9 cellular contexts compared by ENCODE assay signal in genomic region chr1:227192163-227192562, GRCh38.
A peak's percentile ranks its signal among the peaks of the same experiment; 100 is the strongest.
DNase-seq lines count a peak whose midpoint lies in the region; ATAC-seq and TF ChIP-seq lines count a peak whose summit lies in the region.
"Had no signal": no experiment of that assay in that cellular context is flagged by ENCODE, and none has a peak within 500 bp of the region (broad histone marks: within the 10 kb centered on the region; RNA-seq: fewer than 3 reads in every experiment).

No MANE protein-coding gene starts in this region.

- H3K36me3 ChIP-seq in lung (ENCODE audit: control insufficient read depth in 2 of 2, insufficient read depth in 2 of 2, low read length in 2 of 2) (peaks cover 0 to 1% of the 10 kb centered on the region in 2 donors), PC-9 (ENCODE audit: low read depth) (no peaks in the 10 kb centered on the region)

- ATAC-seq in GM19351 (IDR thresholded peaks at IDR 0.05; ENCODE audit: unreplicated experiment) (peak; percentile 77), HG03457 (IDR thresholded peaks at IDR 0.05; ENCODE audit: unreplicated experiment) (peak; percentile 63), lung (ENCODE audit: insufficient read depth, low FRiP score) (peak; percentile 34)

- DNase-seq in AG08395 (ENCODE audit: low spot score) (peak; percentile 92), amniotic epithelial cell (ENCODE audit: low read depth) (peak; percentile 82), lung (ENCODE audit: low spot score) (peak; percentile 29), DMS153 treated with DMSO at 0.1 percent for 48 hours (lab: John Stamatoyannopoulos, UW; ENCODE audit: unreplicated experiment) (no peak), PC-9 (no peak), putamen (ENCODE audit: low spot score) (no peak)

- H3F3A ChIP-seq in PC-9 (ENCODE audit: insufficient read depth, low read depth) = no peaks in the 10 kb centered on the region; the same call in 1 of the 2 replicates

- no TSS peak for BruUV-seq in PC-9 (replicated peaks; lab: Mats Ljungman, UMichigan)

- no peak overlapping the region for H3K4me2 ChIP-seq in PC-9

- no peaks in the 10 kb centered on the region for H3K9me3 ChIP-seq in lung (ENCODE audit: control insufficient read depth in 2 of 2, insufficient read depth in 1 of 2, low read length in 1 of 2)
- H3K9me3 ChIP-seq in PC-9 (ENCODE audit: insufficient read depth, low read depth) = no peaks in the 10 kb centered on the region
- H3K9me3 ChIP-seq: ascending aorta had no signal

- H3K27ac ChIP-seq in lung (ENCODE audit: low read depth in 1 of 2, low read length in 1 of 2) (no peak overlapping the region), PC-9 (no peak overlapping the region)
- H3K27ac ChIP-seq: ascending aorta had no signal

- no peaks in the 10 kb centered on the region for H3K79me2 ChIP-seq in PC-9 (ENCODE audit: low read depth)

- H3K27me3 ChIP-seq in lung (ENCODE audit: control insufficient read depth, insufficient read depth) (no peaks in the 10 kb centered on the region), PC-9 (ENCODE audit: insufficient read depth, low read depth) (no peaks in the 10 kb centered on the region)
- H3K27me3 ChIP-seq: ascending aorta had no signal

- H3K4me3 ChIP-seq in lung (no peak overlapping the region), PC-9 (no peak overlapping the region)
- H3K4me3 ChIP-seq: ascending aorta had no signal

- peaks cover 0 to 3% of the 10 kb centered on the region in 2 donors for H3K4me1 ChIP-seq in lung (ENCODE audit: control insufficient read depth in 2 of 2, insufficient read depth in 2 of 2, low read length in 2 of 2)
- H3K4me1 ChIP-seq in PC-9 (replicated peaks; ENCODE audit: insufficient read depth) = no peaks in the 10 kb centered on the region
- H3K4me1 ChIP-seq: ascending aorta had no signal

- 49 to 65% methylated on average over 2 of the region's 2 CpGs for WGBS in lung, 2 donors

- H4K20me1 ChIP-seq in PC-9 (ENCODE audit: insufficient read depth) = no peaks in the 10 kb centered on the region; the same call in 1 of the 2 replicates

- POLR2A ChIA-PET in PC-9 (lab: Charles Lee; ENCODE audit: unreplicated experiment) = no interaction called here

- intact Hi-C loops in PC-9 (cut with micrococcal nuclease; ENCODE audit: unreplicated experiment) = no loop called here

- H2AFZ ChIP-seq in PC-9 = no peak overlapping the region

- CTCF ChIA-PET in PC-9 (lab: Charles Lee) = interaction anchor here (0.7 kb wide), 1 partner anchor 191 kb away, joined by 3 read pairs; no protein-coding TSS in a partner anchor

- TF ChIP-seq CTCF in lung (IDR thresholded peaks at IDR 0.05; ENCODE audit: control extremely low read depth, extremely low read depth) = no peak
- TF ChIP-seq CTCF in PC-9 (conservative IDR thresholded peaks at IDR 0.05) = no peak

- no peaks in the 10 kb centered on the region for H3K9me2 ChIP-seq in PC-9 (ENCODE audit: insufficient read depth)

Comparison
In these comparisons a context has a peak if more than half of its experiments do, and no peak if none do; other contexts are left out.
1. DNase-seq: peak in AG08395 (single experiment), amniotic epithelial cell (single experiment) and lung (single experiment); none in DMS153 treated with DMSO at 0.1 percent for 48 hours (single experiment), PC-9 (0 of 2) and putamen (single experiment).
2. Peak in every context shown above with its lines, with median percentiles within 50 percentile points of each other: ATAC-seq.